ENCODE assay signal across 13 cellular contexts in the genomic region with DNA sequence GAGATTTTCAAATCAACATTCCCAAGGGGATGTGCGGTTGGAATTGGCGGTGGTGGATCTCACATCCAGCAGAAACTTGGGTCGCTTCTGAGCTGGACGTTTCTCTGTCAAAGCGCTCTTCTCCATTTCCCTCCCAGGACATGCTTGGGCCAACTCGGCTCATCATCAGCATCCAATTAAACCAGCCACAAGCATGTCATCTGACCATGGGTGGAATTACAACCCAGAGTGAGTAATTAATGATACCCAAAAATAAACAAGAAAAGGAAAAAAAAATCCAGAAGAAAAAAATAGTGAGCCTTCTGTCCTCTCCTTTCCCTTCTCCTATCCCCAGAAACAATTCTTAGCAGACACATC.
DNase-seq lines count a peak whose midpoint lies in the region; ATAC-seq and TF ChIP-seq lines count a peak whose summit lies in the region.
"Had no signal": no experiment of that assay in that cellular context is flagged by ENCODE, and none has a peak within 500 bp of the region (broad histone marks: within the 10 kb centered on the region; RNA-seq: fewer than 3 reads in every experiment).

No MANE protein-coding gene starts in this region.

- peak overlapping the region; percentile 81 to 94 for H3K18ac ChIP-seq in mesenchymal stem cell (ENCODE audit: low read depth in 1 of 2, low read length in 2 of 2)

- peaks cover 13% of the 10 kb centered on the region for H3K79me1 ChIP-seq in mesenchymal stem cell (replicated peaks; ENCODE audit: low read length, poor library complexity, severe bottlenecking)

- no peak overlapping the region for H3K14ac ChIP-seq in mesenchymal stem cell (ENCODE audit: low read length in 2 of 2)

- no peak overlapping the region for H3K4me3 ChIP-seq in heart left ventricle
- H3K4me3 ChIP-seq in brain microvascular endothelial cell (ENCODE audit: low read depth, low read length), result no peak overlapping the region
- peak overlapping the region in 1 of 2 experiments; percentile 29 for H3K4me3 ChIP-seq in mesenchymal stem cell (ENCODE audit: insufficient read depth in 1 of 2, low read depth in 1 of 2, low read length in 2 of 2)
- no peak overlapping the region for H3K4me3 ChIP-seq in upper lobe of left lung

- H2BK5ac ChIP-seq in mesenchymal stem cell (ENCODE audit: low read depth, low read length, poor library complexity, severe bottlenecking), result no peak overlapping the region

- H3K27ac ChIP-seq in heart left ventricle (peak overlapping the region in 11 of 12 donors; percentile 3 to 77 (median 45)), brain microvascular endothelial cell (peak overlapping the region; percentile 9), mesenchymal stem cell (ENCODE audit: low read length, poor library complexity, severe bottlenecking) (no peak overlapping the region), upper lobe of left lung (peak overlapping the region; percentile 62 to 88 (median 70))
- H3K27ac ChIP-seq: epithelial cell of prostate had no signal

- peak overlapping the region; percentile 64 for H3K9ac ChIP-seq in mesenchymal stem cell (ENCODE audit: low read length)

- H2BK120ac ChIP-seq in mesenchymal stem cell (ENCODE audit: low read depth, low read length), result peak overlapping the region; percentile 29

- peaks cover 5 to 71% (median 38%) of the 10 kb centered on the region in 12 donors for H3K4me1 ChIP-seq in heart left ventricle
- peaks cover 13% of the 10 kb centered on the region for H3K4me1 ChIP-seq in mesenchymal stem cell (ENCODE audit: control insufficient read depth, insufficient read depth, low read depth, low read length)
- H3K4me1 ChIP-seq in upper lobe of left lung, result peaks cover 44 to 54% (median 45%) of the 10 kb centered on the region in 4 donors

- DNase-seq in heart left ventricle, result no peak
- no peak for DNase-seq in left ventricle myocardium superior
- no peak for DNase-seq in brain microvascular endothelial cell
- DNase-seq in mesenchymal stem cell, result peak; percentile 79
- DNase-seq in upper lobe of left lung, result no peak
- DNase-seq: activated T-cell treated with anti-CD3 and anti-CD28 coated beads, Interleukin-2, amount 50 U/mL, for 24 hours; NCI-H1105; NCI-H526 treated with DMSO at 0.1 percent for 48 hours; stimulated activated CD4-positive, alpha-beta T cell treated with anti-CD3 and anti-CD28 coated beads, Interleukin-4, amount 100 ng/mL, for 24 hours had no signal

- peak overlapping the region; percentile 53 to 89 for H3K4ac ChIP-seq in mesenchymal stem cell (ENCODE audit: low read depth in 1 of 2, low read length in 2 of 2)

- no peak overlapping the region for H2AFZ ChIP-seq in mesenchymal stem cell (ENCODE audit: low read depth, low read length)

- H4K8ac ChIP-seq in mesenchymal stem cell (ENCODE audit: low read length), result peak overlapping the region; percentile 66

- H3K36me3 ChIP-seq in heart left ventricle (no peaks in the 10 kb centered on the region), brain microvascular endothelial cell (replicated peaks) (no peaks in the 10 kb centered on the region), mesenchymal stem cell (ENCODE audit: control insufficient read depth in 1 of 2, insufficient read depth in 2 of 2, low read depth in 1 of 2, low read length in 2 of 2) (peaks cover 0 to 5% of the 10 kb centered on the region in 2 experiments), upper lobe of left lung (no peaks in the 10 kb centered on the region)

- peak overlapping the region; percentile 76 for H2BK15ac ChIP-seq in mesenchymal stem cell (ENCODE audit: low read depth, poor library complexity, severe bottlenecking)

- peak overlapping the region; percentile 18 to 80 for H2BK12ac ChIP-seq in mesenchymal stem cell (ENCODE audit: low read length in 2 of 2)

- H3K4me2 ChIP-seq in mesenchymal stem cell (ENCODE audit: low read length, poor library complexity, severe bottlenecking), result no peak overlapping the region

- H3K27me3 ChIP-seq in heart left ventricle, result no peaks in the 10 kb centered on the region
- no peaks in the 10 kb centered on the region for H3K27me3 ChIP-seq in brain microvascular endothelial cell (replicated peaks)
- H3K27me3 ChIP-seq in mesenchymal stem cell (ENCODE audit: control insufficient read depth in 1 of 2, insufficient read depth in 1 of 2, low read length in 2 of 2), result no peaks in the 10 kb centered on the region
- no peaks in the 10 kb centered on the region for H3K27me3 ChIP-seq in upper lobe of left lung

- no peak overlapping the region for H3K23ac ChIP-seq in mesenchymal stem cell (ENCODE audit: low read length in 2 of 2)

- peak in 1 of 4 donors; percentile 2 for ATAC-seq in heart left ventricle
- no peak for ATAC-seq in left ventricle myocardium superior
- ATAC-seq in upper lobe of left lung (ENCODE audit: low FRiP score in 2 of 2), result no peak
- no peak for ATAC-seq in HG02678 (IDR thresholded peaks at IDR 0.05; ENCODE audit: unreplicated experiment)
- ATAC-seq in HG02870 (IDR thresholded peaks at IDR 0.05; ENCODE audit: unreplicated experiment), result no peak
- ATAC-seq in HG02973 (IDR thresholded peaks at IDR 0.05; ENCODE audit: unreplicated experiment), result no peak

- TF ChIP-seq CTCF in heart left ventricle (IDR thresholded peaks at IDR 0.05) (no peak), brain microvascular endothelial cell (IDR thresholded peaks at IDR 0.05; ENCODE audit: low read depth, low read length, missing control alignments) (no peak), upper lobe of left lung (IDR thresholded peaks at IDR 0.05) (no peak)

- peak overlapping the region; percentile 60 for H4K91ac ChIP-seq in mesenchymal stem cell (ENCODE audit: low read length)

- H2AK5ac ChIP-seq in mesenchymal stem cell (ENCODE audit: low read length, severe bottlenecking), result no peak overlapping the region

- H3K9me3 ChIP-seq in heart left ventricle, result no peaks in the 10 kb centered on the region
- H3K9me3 ChIP-seq in mesenchymal stem cell (ENCODE audit: control insufficient read depth, low read length), result no peaks in the 10 kb centered on the region
- H3K9me3 ChIP-seq in upper lobe of left lung, result no peaks in the 10 kb centered on the region

- no peak for TF ChIP-seq EP300 in upper lobe of left lung (IDR thresholded peaks at IDR 0.05)

- 55 to 59% (median 58%) methylated on average over 6 of the region's 6 CpGs for WGBS in heart left ventricle, 4 donors
- 53% methylated on average over 6 of the region's 6 CpGs for WGBS in mesenchymal stem cell
- 64 to 85% methylated on average over 6 of the region's 6 CpGs for WGBS in upper lobe of left lung, 2 donors

- TF ChIP-seq POLR2A in heart left ventricle (IDR thresholded peaks at IDR 0.05), result no peak
- TF ChIP-seq POLR2A in upper lobe of left lung (IDR thresholded peaks at IDR 0.05), result no peak

- in situ Hi-C loops in brain microvascular endothelial cell (cut with HindIII; ENCODE audit: low pct_ligation_motif_present, low sequenced_read_pairs), result no loop called here

- intact Hi-C loops in heart left ventricle (cut with DNase I), result loop anchor here in 4 of 10 donors (5.0 to 10.0 kb wide), 2 partner anchors 83 to 95 kb away; no protein-coding TSS in a partner anchor
- intact Hi-C loops in left ventricle myocardium superior (cut with micrococcal nuclease), result no loop called here
